ENCODE assay signal across 12 cellular contexts in the genomic region with DNA sequence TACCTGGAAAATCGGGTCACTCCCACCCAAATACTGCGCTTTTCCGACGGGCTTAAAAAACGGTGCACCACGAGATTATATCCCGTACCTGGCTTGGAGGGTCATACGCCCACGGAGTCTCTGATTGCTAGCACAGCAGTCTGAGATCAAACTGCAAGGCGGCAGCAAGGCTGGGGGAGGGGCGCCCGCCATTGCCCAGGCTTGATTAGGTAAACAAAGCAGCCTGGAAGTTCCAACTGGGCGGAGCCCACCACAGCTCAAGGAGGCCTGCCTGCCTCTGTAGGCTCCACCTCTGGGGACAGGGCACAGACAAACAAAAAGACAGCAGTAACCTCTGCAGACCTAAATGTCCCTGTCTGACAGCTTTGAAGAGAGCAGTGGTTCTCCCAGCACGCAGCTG. TPM values are rescaled to one million over a fixed set of nuclear protein-coding genes. Genes with fewer than 3 reads are reported as not detected.
"Had no signal": no experiment of that assay in that cellular context is flagged by ENCODE, and none has a peak within 500 bp of the region (broad histone marks: within the 10 kb centered on the region; RNA-seq: fewer than 3 reads in every experiment).

No MANE protein-coding gene starts in this region.

RNA-seq across cellular contexts. Expression of a gene that starts 30.7 kb away (rescaled TPM):
- total RNA-seq: activated CD4-positive, alpha-beta T cell treated with anti-CD3 and anti-CD28 coated beads for 36 hours; activated CD4-positive, alpha-beta T cell treated with anti-CD3 and anti-CD28 coated beads, Interleukin-2, amount 10 ng/mL, durations not matched to agents 7 days and 5 days; activated CD8-positive, alpha-beta T cell treated with anti-CD3 and anti-CD28 coated beads, Interleukin-2, amount 10 ng/mL, durations not matched to agents 7 days and 5 days; activated naive CD8-positive, alpha-beta T cell treated with anti-CD3 and anti-CD28 coated beads, Interleukin-2, amount 10 ng/mL, durations not matched to agents 7 days and 5 days; activated T-helper 2 cell treated with anti-CD3 and anti-CD28 coated beads, Interferon-gamma antibody, Interleukin-2, Interleukin-4, amounts not matched to agents 10 μg/mL and 5 μg/mL and 100 μg/mL, durations not matched to agents 14 hours and 24 hours and 36 hours; ascending aorta; cardiac septum; OCI-LY7; Right ventricle myocardium superior; T-helper 1 cell treated with Interleukin-12 subunit alpha and Interleukin-12 subunit beta and Interleukin-4 antibody, amounts not matched to agents 30 ng/mL and 1 ng/mL, for 36 hours; T-helper 2 cell treated with Interferon-gamma antibody and Interleukin-4, amounts not matched to agents 100 ng/mL and 5 ng/mL, for 36 hours had no signal
- polyA plus RNA-seq: adipose tissue had no signal
